ENCODE assay signal across 8 cellular contexts in the genomic region with DNA sequence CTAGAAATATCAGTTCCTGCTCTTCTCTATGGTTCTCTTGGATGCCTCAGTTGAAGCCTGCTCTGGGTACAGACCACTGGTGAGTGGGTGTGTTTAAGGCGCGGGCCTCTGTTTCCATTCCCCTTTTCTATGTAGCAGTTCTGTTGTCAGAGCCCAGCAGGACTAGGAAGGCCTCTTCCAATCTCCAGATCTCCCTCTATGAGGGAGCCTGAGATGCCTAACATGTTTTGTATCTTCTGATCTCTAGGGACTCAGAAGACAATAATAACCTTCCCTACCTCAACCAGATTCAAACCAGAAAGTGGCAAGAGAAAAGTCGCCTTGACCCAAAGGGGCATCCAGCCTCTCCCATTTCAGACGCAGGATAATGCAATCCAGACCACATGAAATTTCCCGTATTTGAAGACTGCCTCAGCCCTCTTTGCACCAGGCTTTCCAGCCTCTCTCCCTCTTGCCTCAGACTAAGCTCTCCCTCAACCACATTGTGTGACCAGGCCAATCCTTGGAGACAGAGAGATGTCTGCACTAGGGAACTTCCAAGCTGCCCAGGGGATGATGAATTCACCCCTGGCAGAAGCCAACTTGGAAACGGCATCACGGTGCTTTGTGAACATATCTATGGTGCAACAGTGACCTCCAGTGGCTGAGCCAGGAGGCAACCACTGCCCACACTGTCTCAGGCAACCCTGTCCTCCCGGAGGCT.
A peak's percentile ranks its signal among the peaks of the same experiment; 100 is the strongest.
DNase-seq lines count a peak whose midpoint lies in the region; ATAC-seq, FAIRE-seq and TF ChIP-seq lines count a peak whose summit lies in the region.

No MANE protein-coding gene starts in this region.

- H3K9me3 ChIP-seq in MM.1S (replicated peaks; ENCODE audit: insufficient read depth, low read length): no peaks in the 10 kb centered on the region
- no peaks in the 10 kb centered on the region for H3K9me3 ChIP-seq in SK-N-SH
- no peaks in the 10 kb centered on the region for H3K9me3 ChIP-seq in left ventricle myocardium inferior (replicated peaks)
- H3K9me3 ChIP-seq in psoas muscle: no peaks in the 10 kb centered on the region

- no peaks in the 10 kb centered on the region for H3K36me3 ChIP-seq in MM.1S (replicated peaks; ENCODE audit: insufficient read depth, low read length)
- no peaks in the 10 kb centered on the region for H3K36me3 ChIP-seq in SK-N-SH (replicated peaks in 1 of 2; ENCODE audit: control insufficient read depth in 1 of 2, insufficient read depth in 2 of 2, low read length in 1 of 2)
- no peaks in the 10 kb centered on the region for H3K36me3 ChIP-seq in left ventricle myocardium inferior
- no peaks in the 10 kb centered on the region for H3K36me3 ChIP-seq in psoas muscle (ENCODE audit: insufficient read depth in 1 of 2, low read depth in 1 of 2)

- H3K27me3 ChIP-seq in MM.1S (replicated peaks; ENCODE audit: insufficient read depth, low read length): no peaks in the 10 kb centered on the region
- peaks cover 7% of the 10 kb centered on the region; the same call in 1 of the 2 replicates for H3K27me3 ChIP-seq in SK-N-SH (ENCODE audit: insufficient read depth)
- peaks cover 10% of the 10 kb centered on the region for H3K27me3 ChIP-seq in left ventricle myocardium inferior (ENCODE audit: low read depth)
- no peaks in the 10 kb centered on the region for H3K27me3 ChIP-seq in psoas muscle (ENCODE audit: insufficient read depth in 3 of 3, low read length in 2 of 3)

- TF ChIP-seq CTCF in D721Med (IDR thresholded peaks at IDR 0.05; ENCODE audit: insufficient read depth, missing control alignments) (peak; percentile 85), MM.1S (IDR thresholded peaks at IDR 0.05; ENCODE audit: low read length) (peak; percentile 81), SK-N-SH (IDR thresholded peaks at IDR 0.05) (peak; percentile 89), left ventricle myocardium inferior (IDR thresholded peaks at IDR 0.05; ENCODE audit: borderline replicate concordance) (peak; percentile 91), psoas muscle (IDR thresholded peaks at IDR 0.05) (peak; percentile 87)

- intact Hi-C loops in left ventricle myocardium inferior (cut with micrococcal nuclease): loop anchor here (10.0 kb wide), 1 partner anchor 211 kb away; no protein-coding TSS in a partner anchor
- intact Hi-C loops in psoas muscle (cut with DNase I): loop anchor here (1.0 to 10.0 kb wide), 8 partner anchors 211 to 853 kb away; no protein-coding TSS in a partner anchor

- POLR2A ChIA-PET in SK-N-SH (lab: Yijun Ruan, JAX): interaction anchor here (0.6 to 1.2 kb wide), 5 partner anchors 286 to 1384 kb away, joined by 3 to 4 read pairs (median 3); no protein-coding TSS in a partner anchor

- no peak overlapping the region for H3K4me3 ChIP-seq in MM.1S (ENCODE audit: low read length)
- H3K4me3 ChIP-seq in SK-N-SH (ENCODE audit: low read depth in 2 of 2, low read length in 1 of 2): no peak overlapping the region
- no peak overlapping the region for H3K4me3 ChIP-seq in left ventricle myocardium inferior
- H3K4me3 ChIP-seq in psoas muscle: no peak overlapping the region

- H3F3A ChIP-seq in MM.1S (ENCODE audit: insufficient read depth, low read length) (no peaks in the 10 kb centered on the region), SK-N-SH (replicated peaks; ENCODE audit: insufficient read depth) (no peaks in the 10 kb centered on the region)

- H3K4me1 ChIP-seq in MM.1S (ENCODE audit: low read length) (no peaks in the 10 kb centered on the region), SK-N-SH (ENCODE audit: control insufficient read depth in 1 of 2, insufficient read depth in 2 of 2, low read depth in 1 of 2, low read length in 1 of 2) (peaks cover 0 to 6% of the 10 kb centered on the region in 2 experiments; a peak in 2 of 4 replicates), left ventricle myocardium inferior (peaks cover 6% of the 10 kb centered on the region), psoas muscle (peaks cover 9% of the 10 kb centered on the region)

- H3K4me2 ChIP-seq in MM.1S (ENCODE audit: low read depth, low read length) (no peak overlapping the region), SK-N-SH (peak overlapping the region; percentile 32; the same call in 1 of the 2 replicates)

- CTCF ChIA-PET in SK-N-SH (lab: Yijun Ruan, JAX): interaction anchor here (0.5 to 6.0 kb wide), 77 partner anchors 10 to 1273 kb away, joined by 3 to 136 read pairs (median 4); no protein-coding TSS in a partner anchor

- H2AFZ ChIP-seq in MM.1S (ENCODE audit: low read length) (no peak overlapping the region; the same call in 1 of the 2 replicates), SK-N-SH (ENCODE audit: low read depth) (no peak overlapping the region)

- H3K27ac ChIP-seq in MM.1S (ENCODE audit: low read length) (no peak overlapping the region), SK-N-SH (ENCODE audit: low read depth in 2 of 2, low read length in 1 of 2) (peak overlapping the region in 1 of 2 experiments; percentile 84; a peak in 3 of 4 replicates), left ventricle myocardium inferior (replicated peaks) (no peak overlapping the region), psoas muscle (no peak overlapping the region)

- peak; percentile 98 for TF ChIP-seq RAD21 in SK-N-SH (IDR thresholded peaks at IDR 0.05; ENCODE audit: low read length)

- no peak overlapping the region for H3K9ac ChIP-seq in MM.1S (ENCODE audit: low read length)
- H3K9ac ChIP-seq in SK-N-SH: no peak overlapping the region

- 40% methylated on average over 8 of the region's 8 CpGs for WGBS in SK-N-SH (ENCODE audit: low lambda C conversion rate)
- whole genome bisulfite sequencing in psoas muscle, 3 donors: 35 to 44% (median 37%) methylated on average over 8 of the region's 8 CpGs

- H3K79me2 ChIP-seq in MM.1S (ENCODE audit: low read length) (no peaks in the 10 kb centered on the region), SK-N-SH (ENCODE audit: insufficient read depth) (no peaks in the 10 kb centered on the region)

- ATAC-seq in GM21619 (IDR thresholded peaks at IDR 0.05; ENCODE audit: unreplicated experiment) (peak; percentile 91), psoas muscle (peak; percentile 98 to 99 (median 99))

- TF ChIP-seq EP300 in SK-N-SH (IDR thresholded peaks at IDR 0.05; ENCODE audit: borderline replicate concordance in 1 of 2, low read depth in 1 of 2, low read length in 1 of 2): no peak

- H3K9me2 ChIP-seq in MM.1S (replicated peaks; ENCODE audit: insufficient read depth, low read length) (no peaks in the 10 kb centered on the region), SK-N-SH (no peaks in the 10 kb centered on the region)

- FAIRE-seq in D721Med (lab: Jason Lieb, UNC): no peak

- DNase-seq in D721Med (ENCODE audit: insufficient read length, low spot score) (peak; percentile 25), MM.1S (peak; percentile 64), SK-N-SH (peak; percentile 82), amniotic epithelial cell (ENCODE audit: low read depth) (peak; percentile 98), left ventricle myocardium inferior (peak; percentile 71), psoas muscle (peak; percentile 78 to 87)
- DNase-seq in effector CD8-positive, alpha-beta T cell (lab: John Stamatoyannopoulos, UW): no peak

- no peaks in the 10 kb centered on the region for H4K20me1 ChIP-seq in MM.1S (ENCODE audit: insufficient read depth, low read length)
- no peaks in the 10 kb centered on the region for H4K20me1 ChIP-seq in SK-N-SH (ENCODE audit: insufficient read depth)

TF ChIP-seq in SK-N-SH, 30 proteins besides CTCF, POLR2A, EP300 and RAD21:
- TF ChIP-seq TCF12 (IDR thresholded peaks at IDR 0.05) (peak; percentile 19; the same call in 1 of the 2 replicates), SMC3 (IDR thresholded peaks at IDR 0.05; ENCODE audit: low read depth, low read length) (peak; percentile 96), NRF1 (IDR thresholded peaks at IDR 0.05; ENCODE audit: low read depth, low read length) (peak; percentile 27; the same call in 1 of the 2 replicates), JUND (IDR thresholded peaks at IDR 0.05) (no peak)
- TF ChIP-seq, protein P1, sequence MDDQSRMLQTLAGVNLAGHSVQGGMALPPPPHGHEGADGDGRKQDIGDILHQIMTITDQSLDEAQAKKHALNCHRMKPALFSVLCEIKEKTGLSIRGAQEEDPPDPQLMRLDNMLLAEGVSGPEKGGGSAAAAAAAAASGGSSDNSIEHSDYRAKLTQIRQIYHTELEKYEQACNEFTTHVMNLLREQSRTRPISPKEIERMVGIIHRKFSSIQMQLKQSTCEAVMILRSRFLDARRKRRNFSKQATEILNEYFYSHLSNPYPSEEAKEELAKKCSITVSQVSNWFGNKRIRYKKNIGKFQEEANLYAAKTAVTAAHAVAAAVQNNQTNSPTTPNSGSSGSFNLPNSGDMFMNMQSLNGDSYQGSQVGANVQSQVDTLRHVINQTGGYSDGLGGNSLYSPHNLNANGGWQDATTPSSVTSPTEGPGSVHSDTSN (IDR thresholded peaks at IDR 0.05): peak; percentile 50; the same call in 1 of the 2 replicates
